ENCODE assay signal across 8 cellular contexts in genomic region chr20:5657190-5657872, GRCh38. TPM values are rescaled to one million over a fixed set of nuclear protein-coding genes. Genes with fewer than 3 reads are reported as not detected.
DNase-seq lines count a peak whose midpoint lies in the region; TF ChIP-seq lines count a peak whose summit lies in the region.

No MANE protein-coding gene starts in this region.

- H3K9ac ChIP-seq in SU-DHL-6 (ENCODE audit: low read length), result peak overlapping the region; percentile 1; the same call in 1 of the 2 replicates

- H3K79me2 ChIP-seq in SU-DHL-6 (ENCODE audit: insufficient read depth, low read length), result no peaks in the 10 kb centered on the region

- peak; percentile 97 for DNase-seq in ELR (ENCODE audit: low read depth)
- DNase-seq in globus pallidus (ENCODE audit: low spot score), result peak; percentile 42
- DNase-seq in pulmonary artery endothelial cell (ENCODE audit: low read depth, low spot score), result peak; percentile 87
- no peak for DNase-seq in NCI-H1092 treated with DMSO at 0.1 percent for 48 hours (lab: John Stamatoyannopoulos, UW)
- no peak for DNase-seq in mesenteric fat pad (ENCODE audit: low spot score)
- DNase-seq in NCI-H82 (lab: John Stamatoyannopoulos, UW), result no peak
- no peak for DNase-seq in NCI-H1694 (lab: John Stamatoyannopoulos, UW)

- no peak for TF ChIP-seq CTCF in SU-DHL-6 (IDR thresholded peaks at IDR 0.05; ENCODE audit: insufficient read depth, low read length, poor library complexity, severe bottlenecking)

- H3K36me3 ChIP-seq in SU-DHL-6 (ENCODE audit: low read length), result no peaks in the 10 kb centered on the region

- no peaks in the 10 kb centered on the region for H3K9me3 ChIP-seq in SU-DHL-6 (ENCODE audit: insufficient read depth, low read length)

- H3K4me3 ChIP-seq in SU-DHL-6 (ENCODE audit: insufficient read depth, low read length, poor library complexity, severe bottlenecking), result no peak overlapping the region

- H3K27me3 ChIP-seq in SU-DHL-6 (ENCODE audit: low read length), result no peaks in the 10 kb centered on the region

- H3F3A ChIP-seq in SU-DHL-6 (ENCODE audit: insufficient read depth), result peaks cover 76% of the 10 kb centered on the region

- H4K20me1 ChIP-seq in SU-DHL-6 (ENCODE audit: low read depth, low read length), result no peaks in the 10 kb centered on the region

- peak overlapping the region; percentile 94 for H3K27ac ChIP-seq in SU-DHL-6 (ENCODE audit: low read depth, low read length)

- H3K4me2 ChIP-seq in SU-DHL-6 (ENCODE audit: low read depth, low read length, poor library complexity, severe bottlenecking), result no peak overlapping the region

- H3K9me2 ChIP-seq in SU-DHL-6 (replicated peaks; ENCODE audit: insufficient read depth, low read length), result no peaks in the 10 kb centered on the region

- no peak overlapping the region for H2AFZ ChIP-seq in SU-DHL-6 (ENCODE audit: low read depth, low read length, severe bottlenecking)

RNA-seq across cellular contexts. Expression of gene GPCPD1, which starts 46.5 kb away (rescaled TPM):
- total RNA-seq in pulmonary artery endothelial cell, result 8.0 and 11.3 TPM in 2 replicates
- total RNA-seq in mesenteric fat pad, result 56.6 TPM

Comparison
In these comparisons a context has a peak if more than half of its experiments do, and no peak if none do; other contexts are left out.
1. DNase-seq: peak in ELR (single experiment), globus pallidus (single experiment) and pulmonary artery endothelial cell (single experiment); none in NCI-H1092 treated with DMSO at 0.1 percent for 48 hours (single experiment), mesenteric fat pad (single experiment), NCI-H82 (single experiment) and NCI-H1694 (single experiment).